8 cellular contexts compared by ENCODE assay signal in genomic region chr16:1705688-1706385, GRCh38. TPM values are rescaled to one million over a fixed set of nuclear protein-coding genes. Genes with fewer than 3 reads are reported as not detected.
DNase-seq lines count a peak whose midpoint lies in the region; ATAC-seq and TF ChIP-seq lines count a peak whose summit lies in the region.

Gene MAPK8IP3 (plus strand): TSS chr16:1706195. CDS start chr16:1706340, 145 bp downstream.

- H3K27me3 Mint-ChIP-seq in activated naive CD8-positive, alpha-beta T cell treated with anti-CD3 and anti-CD28 coated beads, Interleukin-2, amount 10 ng/mL, durations not matched to agents 7 days and 5 days = no peaks in the 10 kb centered on the region

- H3K9me2 ChIP-seq in SU-DHL-6 (replicated peaks; ENCODE audit: insufficient read depth, low read length) = no peaks in the 10 kb centered on the region

- intact Hi-C loops in Right ventricle myocardium superior (cut with DNase I) = no loop called here

- H4K91ac ChIP-seq in trophoblast cell (ENCODE audit: low read depth, low read length) = peak within 1 kb of the TSS; percentile 83

- peak within 1 kb of the TSS; percentile 68 for H2AFZ ChIP-seq in SU-DHL-6 (ENCODE audit: low read depth, low read length, severe bottlenecking)
- peak within 1 kb of the TSS; percentile 90 for H2AFZ ChIP-seq in trophoblast cell (ENCODE audit: insufficient read depth, low read length, poor library complexity)

- H3K4me3 Mint-ChIP-seq in activated naive CD8-positive, alpha-beta T cell treated with anti-CD3 and anti-CD28 coated beads, Interleukin-2, amount 10 ng/mL, durations not matched to agents 7 days and 5 days = peak within 1 kb of the TSS; percentile 98

- DNase-seq in NCI-H1092 treated with DMSO at 0.1 percent for 48 hours (lab: John Stamatoyannopoulos, UW) (peak; percentile 91), Right ventricle myocardium superior (peak; percentile 92), trophoblast cell (peak; percentile 89 to 99), tibial nerve (ENCODE audit: low spot score in 2 of 2) (peak; percentile 82 to 89)
- DNase-seq in activated naive CD8-positive, alpha-beta T cell treated with anti-CD3 and anti-CD28 coated beads, Interleukin-2, amount 10 ng/mL, durations not matched to agents 7 days and 5 days = peak; percentile 100

- H3K18ac ChIP-seq in trophoblast cell (ENCODE audit: low read length) = peak within 1 kb of the TSS; percentile 92

- peak within 1 kb of the TSS; percentile 54 for H2BK120ac ChIP-seq in trophoblast cell (ENCODE audit: insufficient read depth, low read length, poor library complexity)

- peak within 1 kb of the TSS; percentile 57 for H3K27ac ChIP-seq in SU-DHL-6 (ENCODE audit: low read depth, low read length)
- H3K27ac ChIP-seq in trophoblast cell (ENCODE audit: low read depth, low read length) = peak within 1 kb of the TSS; percentile 87
- H3K27ac ChIP-seq in tibial nerve = peak within 1 kb of the TSS; percentile 47 to 96 (median 90)

- ATAC-seq in HG02623 (IDR thresholded peaks at IDR 0.05; ENCODE audit: unreplicated experiment) (peak; percentile 71), Right ventricle myocardium superior (ENCODE audit: poor library complexity) (peak; percentile 94)
- peak; percentile 78 for ATAC-seq in activated naive CD8-positive, alpha-beta T cell treated with anti-CD3 and anti-CD28 coated beads, Interleukin-2, amount 10 ng/mL, durations not matched to agents 7 days and 5 days (ENCODE audit: low read depth)

- H3K9me3 Mint-ChIP-seq in activated naive CD8-positive, alpha-beta T cell treated with anti-CD3 and anti-CD28 coated beads, Interleukin-2, amount 10 ng/mL, durations not matched to agents 7 days and 5 days = no peaks in the 10 kb centered on the region

- peak within 1 kb of the TSS; percentile 77 for H3K4ac ChIP-seq in trophoblast cell (ENCODE audit: low read depth, low read length)

- peak within 1 kb of the TSS; percentile 85 for H4K12ac ChIP-seq in trophoblast cell (ENCODE audit: low read depth, low read length)

- peak in 1 of 2 donors; percentile 92 for TF ChIP-seq EP300 in tibial nerve (IDR thresholded peaks at IDR 0.05)

- H3F3A ChIP-seq in SU-DHL-6 (ENCODE audit: insufficient read depth) = peaks cover 16% of the 10 kb centered on the region; the same call in 1 of the 2 replicates

- TF ChIP-seq CTCF in GM12872 (IDR thresholded peaks at IDR 0.05; ENCODE audit: insufficient read depth, low read depth, low read length) (peak; percentile 78), SU-DHL-6 (IDR thresholded peaks at IDR 0.05; ENCODE audit: insufficient read depth, low read length, poor library complexity, severe bottlenecking) (peak; percentile 79), tibial nerve (IDR thresholded peaks at IDR 0.05) (peak; percentile 99 to 100 (median 99))

- H3K4me3 ChIP-seq in SU-DHL-6 (ENCODE audit: insufficient read depth, low read length, poor library complexity, severe bottlenecking) = peak within 1 kb of the TSS; percentile 64
- peak within 1 kb of the TSS; percentile 83 for H3K4me3 ChIP-seq in trophoblast cell (ENCODE audit: low read depth, low read length)
- peak within 1 kb of the TSS; percentile 77 to 100 (median 88) for H3K4me3 ChIP-seq in tibial nerve

- peak; percentile 90 to 95 for TF ChIP-seq POLR2A in tibial nerve (IDR thresholded peaks at IDR 0.05)

- peak within 1 kb of the TSS; percentile 21 for H2BK12ac ChIP-seq in trophoblast cell (ENCODE audit: low read length)

- H3K79me2 ChIP-seq in SU-DHL-6 (ENCODE audit: insufficient read depth, low read length) (peaks cover 41% of the 10 kb centered on the region), trophoblast cell (ENCODE audit: control insufficient read depth, insufficient read depth, low read length, poor library complexity) (peaks cover 7% of the 10 kb centered on the region)

- peak within 1 kb of the TSS; percentile 79 for H2BK5ac ChIP-seq in trophoblast cell (ENCODE audit: low read depth, low read length, poor library complexity)

- H4K8ac ChIP-seq in trophoblast cell (ENCODE audit: low read depth, low read length) = peak within 1 kb of the TSS; percentile 91

- no peak within 1 kb of the TSS for H3K23ac ChIP-seq in trophoblast cell (ENCODE audit: low read length)

- peaks cover 23% of the 10 kb centered on the region for H3K4me1 Mint-ChIP-seq in activated naive CD8-positive, alpha-beta T cell treated with anti-CD3 and anti-CD28 coated beads, Interleukin-2, amount 10 ng/mL, durations not matched to agents 7 days and 5 days

- H3K9ac ChIP-seq in SU-DHL-6 (ENCODE audit: low read length) = peak within 1 kb of the TSS; percentile 78
- H3K9ac ChIP-seq in trophoblast cell (ENCODE audit: low read length) = peak within 1 kb of the TSS; percentile 70

- H3K4me1 ChIP-seq in trophoblast cell (ENCODE audit: control insufficient read depth in 1 of 2, insufficient read depth in 2 of 2, low read length in 2 of 2) = peaks cover 7 to 9% of the 10 kb centered on the region in 2 experiments
- peaks cover 0 to 38% (median 22%) of the 10 kb centered on the region in 4 donors for H3K4me1 ChIP-seq in tibial nerve

- peak within 1 kb of the TSS; percentile 55 for H2AK5ac ChIP-seq in trophoblast cell (ENCODE audit: low read length)

- H3K36me3 Mint-ChIP-seq in activated naive CD8-positive, alpha-beta T cell treated with anti-CD3 and anti-CD28 coated beads, Interleukin-2, amount 10 ng/mL, durations not matched to agents 7 days and 5 days = peaks cover 2% of the 10 kb centered on the region

- H3K9me3 ChIP-seq in SU-DHL-6 (ENCODE audit: insufficient read depth, low read length) (no peaks in the 10 kb centered on the region), trophoblast cell (ENCODE audit: insufficient read depth, low read depth, low read length) (no peaks in the 10 kb centered on the region), tibial nerve (no peaks in the 10 kb centered on the region)

- POLR2A ChIA-PET in activated naive CD8-positive, alpha-beta T cell treated with anti-CD3 and anti-CD28 coated beads, Interleukin-2, amount 10 ng/mL, durations not matched to agents 7 days and 5 days (lab: Charles Lee) = interaction anchor here (0.6 to 2.3 kb wide), 29 partner anchors 24 to 1337 kb away, joined by 3 to 26 read pairs (median 6); partner anchors contain the start of genes CRAMP1, EME2, FAHD1 and HAGH

- H3K14ac ChIP-seq in trophoblast cell (ENCODE audit: low read length) = peak within 1 kb of the TSS; percentile 97

- H3K36me3 ChIP-seq in SU-DHL-6 (ENCODE audit: low read length) (no peaks in the 10 kb centered on the region), trophoblast cell (ENCODE audit: control insufficient read depth in 1 of 2, insufficient read depth in 2 of 2, low read length in 2 of 2) (peaks cover 10 to 15% of the 10 kb centered on the region in 2 experiments), tibial nerve (peaks cover 0 to 18% (median 0%) of the 10 kb centered on the region in 3 donors)

- peaks cover 8% of the 10 kb centered on the region for H3K79me1 ChIP-seq in trophoblast cell (ENCODE audit: low read length)

- H3K27me3 ChIP-seq in SU-DHL-6 (ENCODE audit: low read length) (no peaks in the 10 kb centered on the region), trophoblast cell (ENCODE audit: insufficient read depth, low read length) (no peaks in the 10 kb centered on the region), tibial nerve (no peaks in the 10 kb centered on the region)

- no peaks in the 10 kb centered on the region for H4K20me1 ChIP-seq in SU-DHL-6 (ENCODE audit: low read depth, low read length)

- no CpG with 5 or more reads among the region's 79 CpGs for WGBS in trophoblast cell (ENCODE audit: extremely low coverage, insufficient coverage, insufficient read length)
- 0 to 1% methylated on average over 47 to 73 of the region's 79 CpGs for WGBS in tibial nerve, 2 donors

- peak within 1 kb of the TSS; percentile 98 for H3K27ac Mint-ChIP-seq in activated naive CD8-positive, alpha-beta T cell treated with anti-CD3 and anti-CD28 coated beads, Interleukin-2, amount 10 ng/mL, durations not matched to agents 7 days and 5 days

- peak within 1 kb of the TSS; percentile 77 for H3K4me2 ChIP-seq in SU-DHL-6 (ENCODE audit: low read depth, low read length, poor library complexity, severe bottlenecking)
- peak within 1 kb of the TSS; percentile 81 for H3K4me2 ChIP-seq in trophoblast cell (ENCODE audit: low read length)

RNA-seq across cellular contexts. Expression of gene MAPK8IP3, which starts in this region (rescaled TPM):
- total RNA-seq in activated naive CD8-positive, alpha-beta T cell treated with anti-CD3 and anti-CD28 coated beads, Interleukin-2, amount 10 ng/mL, durations not matched to agents 7 days and 5 days = 100 to 1,000 TPM; 146 to 157 TPM
- total RNA-seq in Right ventricle myocardium superior (61.4 TPM), tibial nerve (100 to 1,000 TPM in 2 of 4 donors, 10 to 100 TPM in 2; 92.6 to 188 (median 99.5) TPM)
- polyA plus RNA-seq in trophoblast cell (2013) = 38.0 and 39.0 TPM in 2 replicates

Comparison
In these comparisons a context has a peak if more than half of its experiments do, and no peak if none do; other contexts are left out.
1. Peak in every context shown above with its lines: DNase-seq, ATAC-seq, H3K4me3 ChIP-seq and H3K27ac ChIP-seq.